ENCODE assay signal across 30 cellular contexts in genomic region chr5:65359981-65360380, GRCh38.
DNase-seq lines count a peak whose midpoint lies in the region; ATAC-seq lines count a peak whose summit lies in the region.
"Had no signal": no experiment of that assay in that cellular context is flagged by ENCODE, and none has a peak within 500 bp of the region (broad histone marks: within the 10 kb centered on the region; RNA-seq: fewer than 3 reads in every experiment).

No MANE protein-coding gene starts in this region.

- peak; percentile 19 for DNase-seq in Daoy (ENCODE audit: low read depth)
- peak; percentile 5 for DNase-seq in NCI-H1694 treated with DMSO at 0.1 percent for 48 hours (lab: John Stamatoyannopoulos, UW)
- DNase-seq in amniotic epithelial cell (ENCODE audit: low read depth): peak; percentile 7
- peak; percentile 9 to 71 for DNase-seq in lung microvascular endothelial cell (ENCODE audit: low read depth in 2 of 2)
- DNase-seq in stimulated activated naive CD8-positive, alpha-beta T cell treated with anti-CD3 and anti-CD28 coated beads, Interleukin-15, amount 100 ng/mL, for 72 hours: no peak
- no peak for DNase-seq in HK-2 (ENCODE audit: unreplicated experiment)
- DNase-seq in NCI-H748 (lab: John Stamatoyannopoulos, UW; ENCODE audit: unreplicated experiment): no peak
- DNase-seq: activated CD4-positive, alpha-beta memory T cell treated with anti-CD3 and anti-CD28 coated beads, Interleukin-2, amount 10 ng/mL, durations not matched to agents 7 days and 5 days; activated CD4-positive, alpha-beta T cell treated with anti-CD3 and anti-CD28 coated beads for 1 hour; activated CD8-positive, alpha-beta memory T cell treated with anti-CD3 and anti-CD28 coated beads, Interleukin-2, amount 50 U/mL, for 48 hours; activated naive CD4-positive, alpha-beta T cell treated with anti-CD3 and anti-CD28 coated beads for 36 hours; adrenal gland; body of pancreas; CD8-positive, alpha-beta T cell; cerebellar nuclear complex; dorsolateral prefrontal cortex; H9; immature natural killer cell; Kasumi-1; left colon; mesenchymal stem cell; NCI-H146; NCI-H510A treated with DMSO at 0.1 percent for 48 hours; posterior cingulate gyrus; right lobe of liver; SIG-M5; stomach had no signal

- ATAC-seq in stimulated activated naive CD8-positive, alpha-beta T cell treated with anti-CD3 and anti-CD28 coated beads, Interleukin-15, amount 100 ng/mL, for 72 hours: no peak
- ATAC-seq: body of pancreas; CD8-positive, alpha-beta T cell; left colon; right lobe of liver had no signal

- H3K4me1 Mint-ChIP-seq in stimulated activated naive CD8-positive, alpha-beta T cell treated with anti-CD3 and anti-CD28 coated beads, Interleukin-15, amount 100 ng/mL, for 72 hours: no peaks in the 10 kb centered on the region
- H3K4me1 Mint-ChIP-seq: activated CD4-positive, alpha-beta memory T cell treated with anti-CD3 and anti-CD28 coated beads, Interleukin-2, amount 10 ng/mL, durations not matched to agents 7 days and 5 days; B cell; immature natural killer cell had no signal

- H3K9me3 Mint-ChIP-seq in stimulated activated naive CD8-positive, alpha-beta T cell treated with anti-CD3 and anti-CD28 coated beads, Interleukin-15, amount 100 ng/mL, for 72 hours: no peaks in the 10 kb centered on the region
- H3K9me3 Mint-ChIP-seq: activated CD4-positive, alpha-beta memory T cell treated with anti-CD3 and anti-CD28 coated beads, Interleukin-2, amount 10 ng/mL, durations not matched to agents 7 days and 5 days; activated naive CD4-positive, alpha-beta T cell treated with anti-CD3 and anti-CD28 coated beads for 36 hours; CD8-positive, alpha-beta T cell; H9; immature natural killer cell; neural progenitor cell; T-helper 2 cell treated with Interferon-gamma antibody and Interleukin-4, amounts not matched to agents 5 μg/mL and 100 μg/mL, for 36 hours had no signal

- H3K27me3 Mint-ChIP-seq in stimulated activated naive CD8-positive, alpha-beta T cell treated with anti-CD3 and anti-CD28 coated beads, Interleukin-15, amount 100 ng/mL, for 72 hours: no peaks in the 10 kb centered on the region
- H3K27me3 Mint-ChIP-seq: B cell had no signal

- no peak overlapping the region for H3K4me3 Mint-ChIP-seq in stimulated activated naive CD8-positive, alpha-beta T cell treated with anti-CD3 and anti-CD28 coated beads, Interleukin-15, amount 100 ng/mL, for 72 hours
- H3K4me3 Mint-ChIP-seq: activated CD4-positive, alpha-beta memory T cell treated with anti-CD3 and anti-CD28 coated beads, Interleukin-2, amount 10 ng/mL, durations not matched to agents 7 days and 5 days; activated naive CD4-positive, alpha-beta T cell treated with anti-CD3 and anti-CD28 coated beads for 36 hours; B cell; CD8-positive, alpha-beta T cell; H9; immature natural killer cell; neural progenitor cell; T-helper 2 cell treated with Interferon-gamma antibody and Interleukin-4, amounts not matched to agents 5 μg/mL and 100 μg/mL, for 36 hours had no signal

- no peak overlapping the region for H3K27ac Mint-ChIP-seq in stimulated activated naive CD8-positive, alpha-beta T cell treated with anti-CD3 and anti-CD28 coated beads, Interleukin-15, amount 100 ng/mL, for 72 hours
- H3K27ac Mint-ChIP-seq: activated CD4-positive, alpha-beta memory T cell treated with anti-CD3 and anti-CD28 coated beads, Interleukin-2, amount 10 ng/mL, durations not matched to agents 7 days and 5 days; activated naive CD4-positive, alpha-beta T cell treated with anti-CD3 and anti-CD28 coated beads for 36 hours; B cell; CD8-positive, alpha-beta T cell; immature natural killer cell; neural progenitor cell; T-helper 2 cell treated with Interferon-gamma antibody and Interleukin-4, amounts not matched to agents 5 μg/mL and 100 μg/mL, for 36 hours had no signal

Comparison
In these comparisons a context has a peak if more than half of its experiments do, and no peak if none do; other contexts are left out.
1. DNase-seq: peak in Daoy (single experiment), NCI-H1694 treated with DMSO at 0.1 percent for 48 hours (single experiment), amniotic epithelial cell (single experiment) and lung microvascular endothelial cell (2 of 2); none in stimulated activated naive CD8-positive, alpha-beta T cell treated with anti-CD3 and anti-CD28 coated beads, Interleukin-15, amount 100 ng/mL, for 72 hours (0 of 2), HK-2 (single experiment) and NCI-H748 (single experiment).